Comparison of ENCODE assay signal across 29 cellular contexts in the genomic region with DNA sequence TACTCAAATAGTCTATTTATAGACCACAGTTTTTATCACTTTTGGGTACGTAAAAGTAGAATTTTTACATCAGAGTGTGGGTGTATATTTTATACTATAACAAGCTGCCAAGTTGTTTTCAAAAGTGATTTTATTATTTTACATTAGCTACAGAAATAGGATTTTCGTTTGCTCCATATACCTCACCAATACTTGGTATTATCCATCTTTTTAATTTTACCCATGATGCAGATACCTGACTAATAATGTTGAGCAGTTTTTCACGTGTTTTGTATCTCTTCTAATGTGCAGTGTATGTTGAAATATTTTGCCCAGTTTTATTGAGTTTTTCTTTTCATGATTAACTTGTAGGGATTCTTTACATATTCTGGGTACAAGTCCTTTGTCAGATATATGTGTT.
"Had no signal": no experiment of that assay in that cellular context is flagged by ENCODE, and none has a peak within 500 bp of the region (broad histone marks: within the 10 kb centered on the region; RNA-seq: fewer than 3 reads in every experiment).

No MANE protein-coding gene starts in this region.

- H3K36me3 ChIP-seq: stomach, suprapubic skin, thoracic aorta, thyroid gland, tibial artery, tibial nerve, transverse colon, upper lobe of left lung, upper lobe of right lung, uterus, vagina had no signal

- H3K27me3 Mint-ChIP-seq: stimulated activated memory B cell treated with anti-CD40 and anti-IgM and Interleukin-4, amounts not matched to agents 10 μg/mL and 1 μg/mL and 100 μg/mL, for 72 hours had no signal

- H3K27ac ChIP-seq: stomach, suprapubic skin, testis, thoracic aorta, thyroid gland, tibial artery, tibial nerve, transverse colon, upper lobe of left lung, upper lobe of right lung, uterus, vagina had no signal

- H3K4me1 ChIP-seq: stomach, suprapubic skin, testis, thyroid gland, tibial artery, tibial nerve, transverse colon, upper lobe of left lung, upper lobe of right lung, uterus, vagina had no signal

- H3K9me3 ChIP-seq: suprapubic skin, testis, thyroid gland, transverse colon, upper lobe of right lung, uterus, vagina had no signal

- H3K4me3 ChIP-seq: stomach, suprapubic skin, thoracic aorta, thyroid gland, tibial artery, tibial nerve, transverse colon, upper lobe of left lung, upper lobe of right lung, uterus, vagina had no signal

- H3K4me3 Mint-ChIP-seq: stimulated activated effector memory CD8-positive, alpha-beta T cell treated with anti-CD3 and anti-CD28 coated beads, Interleukin-12 subunit alpha, Interleukin-12 subunit beta, amount 100 ng/mL, for 72 hours; stimulated activated memory B cell treated with anti-CD40 and anti-IgM and Interleukin-4, amounts not matched to agents 10 μg/mL and 1 μg/mL and 100 μg/mL, for 72 hours; stimulated activated naive B cell treated with anti-CD40 and anti-IgM and Interleukin-4, amounts not matched to agents 10 μg/mL and 1 μg/mL and 100 μg/mL, for 72 hours; stimulated activated naive CD8-positive, alpha-beta T cell treated with anti-CD3 and anti-CD28 coated beads, Interleukin-15, amount 100 ng/mL, for 72 hours; stimulated activated naive CD8-positive, alpha-beta T cell treated with anti-CD3 and anti-CD28 coated beads, Interleukin-15, Interleukin-2, amounts not matched to agents 100 ng/mL and 50 ng/mL, for 24 hours; type B pancreatic cell had no signal

- H3K4me1 Mint-ChIP-seq: stimulated activated effector memory CD8-positive, alpha-beta T cell treated with anti-CD3 and anti-CD28 coated beads, Interleukin-12 subunit alpha, Interleukin-12 subunit beta, amount 100 ng/mL, for 72 hours; stimulated activated memory B cell treated with anti-CD40 and anti-IgM and Interleukin-4, amounts not matched to agents 10 μg/mL and 1 μg/mL and 100 μg/mL, for 72 hours; stimulated activated naive B cell treated with anti-CD40 and anti-IgM and Interleukin-4, amounts not matched to agents 10 μg/mL and 1 μg/mL and 100 μg/mL, for 72 hours; stimulated activated naive CD8-positive, alpha-beta T cell treated with anti-CD3 and anti-CD28 coated beads, Interleukin-15, amount 100 ng/mL, for 72 hours had no signal

- H3K9me3 Mint-ChIP-seq: stimulated activated naive CD8-positive, alpha-beta T cell treated with anti-CD3 and anti-CD28 coated beads, Interleukin-15, Interleukin-2, amounts not matched to agents 100 ng/mL and 50 ng/mL, for 24 hours had no signal

- H3K27ac Mint-ChIP-seq: stimulated activated effector memory CD8-positive, alpha-beta T cell treated with anti-CD3 and anti-CD28 coated beads, Interleukin-12 subunit alpha, Interleukin-12 subunit beta, amount 100 ng/mL, for 72 hours; stimulated activated memory B cell treated with anti-CD40 and anti-IgM and Interleukin-4, amounts not matched to agents 10 μg/mL and 1 μg/mL and 100 μg/mL, for 72 hours; stimulated activated naive B cell treated with anti-CD40 and anti-IgM and Interleukin-4, amounts not matched to agents 10 μg/mL and 1 μg/mL and 100 μg/mL, for 72 hours; stimulated activated naive CD8-positive, alpha-beta T cell treated with anti-CD3 and anti-CD28 coated beads, Interleukin-15, amount 100 ng/mL, for 72 hours; stimulated activated naive CD8-positive, alpha-beta T cell treated with anti-CD3 and anti-CD28 coated beads, Interleukin-15, Interleukin-2, amounts not matched to agents 100 ng/mL and 50 ng/mL, for 24 hours; type B pancreatic cell had no signal

- FAIRE-seq: urothelium cell line had no signal

- ATAC-seq: stimulated activated effector memory CD8-positive, alpha-beta T cell treated with anti-CD3 and anti-CD28 coated beads, Interleukin-12 subunit alpha, Interleukin-12 subunit beta, amount 100 ng/mL, for 72 hours; stimulated activated memory B cell treated with anti-CD40 and anti-IgM and Interleukin-4, amounts not matched to agents 10 μg/mL and 1 μg/mL and 100 μg/mL, for 72 hours; stimulated activated naive B cell treated with anti-CD40 and anti-IgM and Interleukin-4, amounts not matched to agents 10 μg/mL and 1 μg/mL and 100 μg/mL, for 72 hours; stimulated activated naive CD8-positive, alpha-beta T cell treated with anti-CD3 and anti-CD28 coated beads, Interleukin-15, amount 100 ng/mL, for 72 hours; stimulated activated naive CD8-positive, alpha-beta T cell treated with anti-CD3 and anti-CD28 coated beads, Interleukin-15, Interleukin-2, amounts not matched to agents 100 U/mL and 50 U/mL, for 24 hours had no signal

- H3K36me3 Mint-ChIP-seq: stimulated activated effector memory CD8-positive, alpha-beta T cell treated with anti-CD3 and anti-CD28 coated beads, Interleukin-12 subunit alpha, Interleukin-12 subunit beta, amount 100 ng/mL, for 72 hours; stimulated activated memory B cell treated with anti-CD40 and anti-IgM and Interleukin-4, amounts not matched to agents 10 μg/mL and 1 μg/mL and 100 μg/mL, for 72 hours; stimulated activated naive B cell treated with anti-CD40 and anti-IgM and Interleukin-4, amounts not matched to agents 10 μg/mL and 1 μg/mL and 100 μg/mL, for 72 hours; type B pancreatic cell had no signal

- DNase-seq: stimulated activated CD4-positive, alpha-beta T cell treated with anti-CD3 and anti-CD28 coated beads, Interleukin-2, amount 100 ng/mL, for 48 hours; stimulated activated CD4-positive, alpha-beta T cell treated with anti-CD3 and anti-CD28 coated beads, Interleukin-4, amount 100 ng/mL, for 1 hour; stimulated activated CD4-positive, alpha-beta T cell treated with anti-CD3 and anti-CD28 coated beads, Interleukin-4, amount 100 ng/mL, for 24 hours; stimulated activated CD4-positive, alpha-beta T cell treated with anti-CD3 and anti-CD28 coated beads, Interleukin-4, amount 100 ng/mL, for 4 hours; stimulated activated CD8-positive, alpha-beta memory T cell treated with anti-CD3 and anti-CD28 coated beads, Interleukin-4, amount 100 ng/mL, for 48 hours; stimulated activated naive B cell treated with anti-CD40 and anti-IgM and Interleukin-4, amounts not matched to agents 10 μg/mL and 1 μg/mL and 100 μg/mL, for 72 hours; stimulated activated naive CD4-positive, alpha-beta T cell; stimulated activated naive CD4-positive, alpha-beta T cell treated with Interleukin-2 at 50 U/mL for 16 hours; stimulated activated naive CD8-positive, alpha-beta T cell treated with anti-CD3 and anti-CD28 coated beads, Interleukin-15, amount 100 ng/mL, for 72 hours; stimulated activated naive CD8-positive, alpha-beta T cell treated with anti-CD3 and anti-CD28 coated beads, Interleukin-15, Interleukin-2, amounts not matched to agents 100 U/mL and 50 U/mL, for 24 hours; stomach; substantia nigra; testis; thyroid gland; transverse colon; trophoblast cell; upper lobe of right lung; uterus had no signal
